ENCODE assay signal across 19 cellular contexts in the genomic region with DNA sequence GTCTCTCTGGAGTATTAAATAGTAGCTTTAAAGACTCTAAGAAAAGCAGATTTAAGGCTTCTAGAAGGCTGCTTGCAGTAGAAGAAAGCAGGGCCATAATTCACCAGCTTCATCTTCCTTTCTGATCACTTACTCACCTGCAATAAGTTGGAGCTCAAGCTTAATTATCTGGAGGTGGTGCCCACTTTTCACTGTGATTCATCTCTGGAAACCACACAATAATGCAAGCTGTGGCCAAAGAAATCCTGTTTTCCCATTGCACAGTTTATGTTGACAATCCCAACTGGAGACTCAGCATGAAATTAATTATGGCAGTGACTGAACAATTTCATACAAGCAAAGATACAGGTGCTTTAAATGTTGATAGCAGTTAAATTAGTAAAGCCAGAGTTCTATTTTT. TPM values are rescaled to one million over a fixed set of nuclear protein-coding genes. Genes with fewer than 3 reads are reported as not detected.
A peak's percentile ranks its signal among the peaks of the same experiment; 100 is the strongest.
DNase-seq lines count a peak whose midpoint lies in the region; ATAC-seq and TF ChIP-seq lines count a peak whose summit lies in the region.
"Had no signal": no experiment of that assay in that cellular context is flagged by ENCODE, and none has a peak within 500 bp of the region (broad histone marks: within the 10 kb centered on the region; RNA-seq: fewer than 3 reads in every experiment).

No MANE protein-coding gene starts in this region.

- no peak overlapping the region for H3K27ac Mint-ChIP-seq in endothelial cell (ENCODE audit: unreplicated experiment)
- H3K27ac Mint-ChIP-seq: CD8-positive, alpha-beta memory T cell; GM23338; IgD-negative memory B cell had no signal

- peak; percentile 20 for DNase-seq in Daoy (ENCODE audit: low read depth)
- DNase-seq in NCI-H146 treated with DMSO at 0.1 percent for 48 hours (lab: John Stamatoyannopoulos, UW; ENCODE audit: unreplicated experiment) = peak; percentile 61
- peak; percentile 82 for DNase-seq in epithelial cell of esophagus (ENCODE audit: low read depth)
- peak; percentile 7 for DNase-seq in kidney glomerular epithelial cell (lab: John Stamatoyannopoulos, UW)
- no peak for DNase-seq in stimulated activated naive CD8-positive, alpha-beta T cell treated with anti-CD3 and anti-CD28 coated beads, Interleukin-15, Interleukin-2, amounts not matched to agents 100 U/mL and 50 U/mL, for 24 hours
- no peak for DNase-seq in foreskin melanocyte
- DNase-seq in sigmoid colon = no peak
- no peak for DNase-seq in endothelial cell (ENCODE audit: low spot score)
- DNase-seq: CD8-positive, alpha-beta memory T cell; DMS53; H7 had no signal

- no peaks in the 10 kb centered on the region for H3K9me3 ChIP-seq in sigmoid colon

- intact Hi-C loops in sigmoid colon (cut with DNase I) = no loop called here

- H3K4me1 ChIP-seq in sigmoid colon = no peaks in the 10 kb centered on the region

- peaks cover 4% of the 10 kb centered on the region for H3K27me3 Mint-ChIP-seq in endothelial cell (ENCODE audit: unreplicated experiment)

- no peak overlapping the region for H3K4me3 Mint-ChIP-seq in endothelial cell (ENCODE audit: unreplicated experiment)
- H3K4me3 Mint-ChIP-seq: CD14-positive monocyte; CD8-positive, alpha-beta memory T cell; GM23338; IgD-negative memory B cell had no signal

- TF ChIP-seq CTCF in epithelial cell of esophagus (IDR thresholded peaks at IDR 0.05; ENCODE audit: insufficient read depth, low read depth, low read length, missing control alignments) (no peak), sigmoid colon (IDR thresholded peaks at IDR 0.05) (no peak), endothelial cell (IDR thresholded peaks at IDR 0.05; ENCODE audit: unreplicated experiment) (no peak)

- ATAC-seq in stimulated activated naive CD8-positive, alpha-beta T cell treated with anti-CD3 and anti-CD28 coated beads, Interleukin-15, Interleukin-2, amounts not matched to agents 100 U/mL and 50 U/mL, for 24 hours = no peak
- ATAC-seq: GM12878, GM23338 had no signal

- TF ChIP-seq EP300 in sigmoid colon (IDR thresholded peaks at IDR 0.05) = no peak

- H3K9me3 Mint-ChIP-seq in endothelial cell (ENCODE audit: unreplicated experiment) = peaks cover 24% of the 10 kb centered on the region
- H3K9me3 Mint-ChIP-seq: CD8-positive, alpha-beta memory T cell had no signal

- H3K27ac ChIP-seq in sigmoid colon = no peak overlapping the region

- H3K4me1 Mint-ChIP-seq in endothelial cell (ENCODE audit: unreplicated experiment) = no peaks in the 10 kb centered on the region
- H3K4me1 Mint-ChIP-seq: CD14-positive monocyte; CD8-positive, alpha-beta memory T cell; GM23338; IgD-negative memory B cell had no signal

- no peaks in the 10 kb centered on the region for H3K36me3 ChIP-seq in sigmoid colon

- no peaks in the 10 kb centered on the region for H3K27me3 ChIP-seq in sigmoid colon

- H3K4me3 ChIP-seq in epithelial cell of esophagus (ENCODE audit: low read length) (no peak overlapping the region), sigmoid colon (no peak overlapping the region)
- H3K4me3 ChIP-seq: GM12878, GM23338 had no signal

- no peaks in the 10 kb centered on the region for H3K36me3 Mint-ChIP-seq in endothelial cell (ENCODE audit: low read depth, unreplicated experiment)
- H3K36me3 Mint-ChIP-seq: CD14-positive monocyte; CD8-positive, alpha-beta memory T cell; IgD-negative memory B cell had no signal

- no peak for TF ChIP-seq POLR2A in sigmoid colon (IDR thresholded peaks at IDR 0.05)

RNA-seq across cellular contexts. Expression of gene CWH43, which starts 14.7 kb away (rescaled TPM):
- total RNA-seq in Daoy (2014; rRNA removed; shearing (Covaris generic)) = not detected in 2 replicates
- total RNA-seq in sigmoid colon (not detected), endothelial cell (ENCODE audit: unreplicated experiment) (not detected)
- polyA plus RNA-seq in sigmoid colon = 1 to 10 TPM; 2.4 to 9.1 (median 4.6) TPM
- total RNA-seq: A673; CD8-positive, alpha-beta memory T cell; G401; GM12878; GM23338; H7; HT-29 had no signal
- polyA plus RNA-seq: BJ; CD14-positive monocyte; CD8-positive, alpha-beta memory T cell; GM12878; GM23338; IgD-negative memory B cell had no signal

Comparison
In these comparisons a context has a peak if more than half of its experiments do, and no peak if none do; other contexts are left out.
1. DNase-seq: peak in Daoy (single experiment), NCI-H146 treated with DMSO at 0.1 percent for 48 hours (single experiment), epithelial cell of esophagus (single experiment) and kidney glomerular epithelial cell (single experiment); none in stimulated activated naive CD8-positive, alpha-beta T cell treated with anti-CD3 and anti-CD28 coated beads, Interleukin-15, Interleukin-2, amounts not matched to agents 100 U/mL and 50 U/mL, for 24 hours (single experiment), foreskin melanocyte (single experiment), sigmoid colon (single experiment) and endothelial cell (single experiment).